13 cellular contexts compared by ENCODE assay signal in genomic region chr13:59176775-59177174, GRCh38.
DNase-seq lines count a peak whose midpoint lies in the region; ATAC-seq and TF ChIP-seq lines count a peak whose summit lies in the region.
"Had no signal": no experiment of that assay in that cellular context is flagged by ENCODE, and none has a peak within 500 bp of the region (broad histone marks: within the 10 kb centered on the region; RNA-seq: fewer than 3 reads in every experiment).

No MANE protein-coding gene starts in this region.

- no peaks in the 10 kb centered on the region for H3K9me2 ChIP-seq in PC-3 (replicated peaks; ENCODE audit: low read length)

- H3K4ac ChIP-seq in mesenchymal stem cell (ENCODE audit: low read depth in 1 of 2, low read length in 2 of 2): no peak overlapping the region

- no peak for ATAC-seq in PC-3
- no peak for ATAC-seq in GM18909 (IDR thresholded peaks at IDR 0.05; ENCODE audit: poor library complexity, unreplicated experiment)
- no peak for ATAC-seq in HG03045 (IDR thresholded peaks at IDR 0.05; ENCODE audit: unreplicated experiment)
- ATAC-seq: activated naive CD4-positive, alpha-beta T cell treated with anti-CD3 and anti-CD28 coated beads, Interleukin-2, amount 50 U/mL, for 72 hours had no signal

- DNase-seq in DMS 273 (lab: John Stamatoyannopoulos, UW; ENCODE audit: unreplicated experiment) (peak; percentile 1), DMS 273 treated with DMSO at 0.1 percent for 48 hours (lab: John Stamatoyannopoulos, UW) (no peak), H7 (peak; percentile 22), PC-3 (peak; percentile 5), mesenchymal stem cell (no peak), head of caudate nucleus (no peak)
- DNase-seq: 8988T, GDM1, NCI-H446 treated with DMSO at 0.1 percent for 48 hours, tibial artery had no signal

- no peaks in the 10 kb centered on the region for H3F3A ChIP-seq in PC-3 (ENCODE audit: low read length, unreplicated experiment)

- H2BK12ac ChIP-seq in mesenchymal stem cell (ENCODE audit: low read length in 2 of 2): no peak overlapping the region

- no peak overlapping the region for H4K8ac ChIP-seq in mesenchymal stem cell (ENCODE audit: low read length)

- peak; percentile 34; the same call in 1 of the 2 replicates for TF ChIP-seq CTCF in PC-3 (conservative IDR thresholded peaks at IDR 0.05; ENCODE audit: low read depth, low read length)

- 97% methylated on average over 3 of the region's 3 CpGs for WGBS in mesenchymal stem cell

- no peaks in the 10 kb centered on the region for H4K20me1 ChIP-seq in PC-3 (ENCODE audit: low read length)

- H2AFZ ChIP-seq in PC-3 (ENCODE audit: low read length): no peak overlapping the region
- H2AFZ ChIP-seq in mesenchymal stem cell (ENCODE audit: low read depth, low read length): no peak overlapping the region

- H3K9ac ChIP-seq in PC-3 (ENCODE audit: low read length) (no peak overlapping the region), mesenchymal stem cell (ENCODE audit: low read length) (no peak overlapping the region)

- H2AK5ac ChIP-seq in mesenchymal stem cell (ENCODE audit: low read length, severe bottlenecking): no peak overlapping the region

- H3K18ac ChIP-seq in mesenchymal stem cell (ENCODE audit: low read depth in 1 of 2, low read length in 2 of 2): no peak overlapping the region

- no peaks in the 10 kb centered on the region for H3K9me3 ChIP-seq in PC-3 (ENCODE audit: low read length)
- H3K9me3 ChIP-seq in mesenchymal stem cell (ENCODE audit: control insufficient read depth, low read length): no peaks in the 10 kb centered on the region
- H3K9me3 ChIP-seq: tibial artery had no signal

- no peak overlapping the region for H3K4me2 ChIP-seq in PC-3 (ENCODE audit: low read length)
- H3K4me2 ChIP-seq in mesenchymal stem cell (ENCODE audit: low read length, poor library complexity, severe bottlenecking): peak overlapping the region; percentile 6

- no peaks in the 10 kb centered on the region for H3K36me3 ChIP-seq in H7 (replicated peaks; ENCODE audit: control insufficient read depth, insufficient read depth, low read length)
- H3K36me3 ChIP-seq in PC-3 (ENCODE audit: low read depth, low read length): no peaks in the 10 kb centered on the region
- no peaks in the 10 kb centered on the region for H3K36me3 ChIP-seq in mesenchymal stem cell (ENCODE audit: control insufficient read depth in 1 of 2, insufficient read depth in 2 of 2, low read depth in 1 of 2, low read length in 2 of 2)
- H3K36me3 ChIP-seq: tibial artery had no signal

- no peak overlapping the region for H3K14ac ChIP-seq in mesenchymal stem cell (ENCODE audit: low read length in 2 of 2)

- no peaks in the 10 kb centered on the region for H3K79me2 ChIP-seq in PC-3 (ENCODE audit: low read length)

- H3K4me1 ChIP-seq in PC-3 (ENCODE audit: insufficient read depth, low read length): no peaks in the 10 kb centered on the region
- H3K4me1 ChIP-seq in mesenchymal stem cell (ENCODE audit: control insufficient read depth, insufficient read depth, low read depth, low read length): no peaks in the 10 kb centered on the region
- H3K4me1 ChIP-seq: tibial artery had no signal

- H3K4me3 ChIP-seq in H7 (ENCODE audit: insufficient read depth, low read depth, low read length) (no peak overlapping the region), PC-3 (ENCODE audit: low read length) (no peak overlapping the region), mesenchymal stem cell (ENCODE audit: insufficient read depth in 1 of 2, low read depth in 1 of 2, low read length in 2 of 2) (no peak overlapping the region)
- H3K4me3 ChIP-seq: tibial artery had no signal

- H3K27me3 ChIP-seq in H7 (ENCODE audit: control insufficient read depth, insufficient read depth, low read length): no peaks in the 10 kb centered on the region
- H3K27me3 ChIP-seq in PC-3 (ENCODE audit: low read length): no peaks in the 10 kb centered on the region
- no peaks in the 10 kb centered on the region for H3K27me3 ChIP-seq in mesenchymal stem cell (ENCODE audit: control insufficient read depth in 1 of 2, insufficient read depth in 1 of 2, low read length in 2 of 2)
- H3K27me3 ChIP-seq: tibial artery had no signal

- H4K91ac ChIP-seq in mesenchymal stem cell (ENCODE audit: low read length): no peak overlapping the region

- H2BK120ac ChIP-seq in mesenchymal stem cell (ENCODE audit: low read depth, low read length): no peak overlapping the region

- H2BK15ac ChIP-seq in mesenchymal stem cell (ENCODE audit: low read depth, poor library complexity, severe bottlenecking): no peak overlapping the region

- POLR2A ChIA-PET in PC-3 (lab: Charles Lee; ENCODE audit: unreplicated experiment): no interaction called here

- BruUV-seq in PC-3 (replicated peaks; lab: Mats Ljungman, UMichigan): no TSS peak

- no peak overlapping the region for H2BK5ac ChIP-seq in mesenchymal stem cell (ENCODE audit: low read depth, low read length, poor library complexity, severe bottlenecking)

- H3K23ac ChIP-seq in mesenchymal stem cell (ENCODE audit: low read length in 2 of 2): no peak overlapping the region

- intact Hi-C loops in PC-3 (cut with micrococcal nuclease): no loop called here
- intact Hi-C loops in head of caudate nucleus (cut with DNase I): no loop called here

- H3K27ac ChIP-seq in PC-3 (ENCODE audit: low read length) (no peak overlapping the region), mesenchymal stem cell (ENCODE audit: low read length, poor library complexity, severe bottlenecking) (no peak overlapping the region)
- H3K27ac ChIP-seq: tibial artery had no signal

- CTCF ChIA-PET in PC-3 (lab: Charles Lee): no interaction called here

- no peaks in the 10 kb centered on the region for H3K79me1 ChIP-seq in mesenchymal stem cell (replicated peaks; ENCODE audit: low read length, poor library complexity, severe bottlenecking)

Comparison
In these comparisons a context has a peak if more than half of its experiments do, and no peak if none do; other contexts are left out.
1. DNase-seq: peak in DMS 273 (single experiment), H7 (single experiment) and PC-3 (single experiment); none in DMS 273 treated with DMSO at 0.1 percent for 48 hours (single experiment), mesenchymal stem cell (single experiment) and head of caudate nucleus (0 of 42).